ENCODE assay signal across 30 cellular contexts in the genomic region with DNA sequence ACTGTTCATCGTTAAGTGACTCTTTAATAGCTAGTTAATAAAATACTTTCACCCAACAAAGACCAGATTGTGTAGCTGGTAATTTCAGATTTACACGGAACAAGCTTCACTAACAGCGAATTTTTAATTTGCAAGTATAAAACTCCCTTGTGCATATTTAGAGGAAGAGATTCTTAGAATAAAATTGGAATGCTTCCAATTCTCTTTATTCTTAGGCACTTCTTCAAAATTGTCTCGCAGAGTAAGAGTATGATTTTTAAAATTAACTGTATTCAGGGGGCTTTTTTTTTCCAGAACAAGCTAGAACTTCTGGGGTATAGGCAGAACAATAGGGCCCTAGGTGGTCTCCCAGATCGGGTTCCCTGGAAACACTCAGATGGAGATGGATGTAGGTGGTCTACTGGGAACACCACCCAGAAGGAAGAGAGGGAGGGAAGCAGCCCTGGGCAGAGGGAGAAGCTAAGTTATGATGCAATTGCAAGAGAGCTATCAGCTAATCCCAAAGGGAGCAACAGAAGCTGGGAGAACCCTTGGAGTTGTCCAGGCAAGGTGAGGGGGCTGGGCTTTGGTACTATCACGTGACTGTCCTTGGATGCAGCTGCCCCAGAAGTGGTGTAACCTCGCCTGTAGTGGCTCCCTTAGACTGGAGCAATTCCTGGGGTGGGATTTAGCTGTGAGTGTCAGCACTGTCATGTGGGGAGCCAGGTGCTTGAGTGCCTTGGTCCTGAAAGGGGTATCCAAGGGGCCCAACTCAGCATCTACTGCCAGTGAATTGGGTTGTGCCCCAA.
"Had no signal": no experiment of that assay in that cellular context is flagged by ENCODE, and none has a peak within 500 bp of the region (broad histone marks: within the 10 kb centered on the region; RNA-seq: fewer than 3 reads in every experiment).

No MANE protein-coding gene starts in this region.

- H3K36me3 Mint-ChIP-seq: activated naive CD4-positive, alpha-beta T cell treated with anti-CD3 and anti-CD28 coated beads, Interleukin-2, amount 10 ng/mL, durations not matched to agents 7 days and 5 days had no signal

- H3K4me3 Mint-ChIP-seq: activated CD4-positive, alpha-beta T cell treated with anti-CD3 and anti-CD28 coated beads, Interleukin-2, amount 10 ng/mL, durations not matched to agents 7 days and 5 days; activated CD8-positive, alpha-beta T cell treated with anti-CD3 and anti-CD28 coated beads, Interleukin-2, amount 10 ng/mL, durations not matched to agents 7 days and 5 days; activated naive CD4-positive, alpha-beta T cell treated with anti-CD3 and anti-CD28 coated beads, Interleukin-2, amount 10 ng/mL, durations not matched to agents 7 days and 5 days; activated naive CD8-positive, alpha-beta T cell; activated naive CD8-positive, alpha-beta T cell treated with anti-CD3 and anti-CD28 coated beads, Interleukin-2, amount 50 U/mL, for 24 hours; activated T-cell treated with anti-CD3 and anti-CD28 coated beads, Interleukin-2, amount 50 U/mL, for 24 hours; activated T-helper 1 cell treated with anti-CD3 and anti-CD28 coated beads, Interleukin-12 subunit alpha, Interleukin-12 subunit beta, Interleukin-2, Interleukin-4 antibody, amounts not matched to agents 30 ng/mL and 10 ng/mL and 1 ng/mL, durations not matched to agents 14 hours and 24 hours and 36 hours had no signal

- ATAC-seq: activated CD8-positive, alpha-beta T cell treated with anti-CD3 and anti-CD28 coated beads, Interleukin-2, amount 10 ng/mL, durations not matched to agents 7 days and 5 days; activated naive CD8-positive, alpha-beta T cell treated with anti-CD3 and anti-CD28 coated beads, Interleukin-2, amount 50 U/mL, for 24 hours; Panc1 had no signal

- H3K36me3 ChIP-seq: brain microvascular endothelial cell, MG63, SJCRH30, WERI-Rb-1 had no signal

- H3K9me3 ChIP-seq: MG63, SJCRH30 had no signal

- DNase-seq: activated CD4-positive, alpha-beta T cell treated with anti-CD3 and anti-CD28 coated beads, Interleukin-2, amount 10 ng/mL, durations not matched to agents 7 days and 5 days; activated CD4-positive, alpha-beta T cell treated with anti-CD3 and anti-CD28 coated beads, Interleukin-2, amount 50 U/mL, for 48 hours; activated CD8-positive, alpha-beta T cell treated with anti-CD3 and anti-CD28 coated beads, Interleukin-2, amount 10 ng/mL, durations not matched to agents 7 days and 5 days; activated gamma-delta T cell treated with Interleukin-2 at 50 U/mL for 16 hours; activated naive CD4-positive, alpha-beta T cell treated with anti-CD3 and anti-CD28 coated beads, Interleukin-2, amount 10 ng/mL, durations not matched to agents 7 days and 5 days; activated naive CD8-positive, alpha-beta T cell treated with anti-CD3 and anti-CD28 coated beads, Interleukin-2, amount 50 U/mL, for 24 hours; activated T-cell treated with anti-CD3 and anti-CD28 coated beads, Interleukin-2, amount 50 U/mL, for 24 hours; anterior cingulate cortex; brain microvascular endothelial cell; central memory CD4-positive, alpha-beta T cell; Kasumi-1; KBM-7; MG63; NCI-H1048; NCI-H1105 treated with DMSO at 0.1 percent for 48 hours; NCI-H146; NCI-H187; NCI-H2029 treated with DMSO at 0.1 percent for 48 hours; NCI-H2107; NCI-H226; NCI-H446 treated with DMSO at 0.1 percent for 48 hours; NCI-H524; SHP77; T1000; WERI-Rb-1 had no signal

- H3K27ac Mint-ChIP-seq: activated CD4-positive, alpha-beta T cell treated with anti-CD3 and anti-CD28 coated beads, Interleukin-2, amount 10 ng/mL, durations not matched to agents 7 days and 5 days; activated CD8-positive, alpha-beta T cell treated with anti-CD3 and anti-CD28 coated beads, Interleukin-2, amount 10 ng/mL, durations not matched to agents 7 days and 5 days; activated naive CD4-positive, alpha-beta T cell treated with anti-CD3 and anti-CD28 coated beads, Interleukin-2, amount 10 ng/mL, durations not matched to agents 7 days and 5 days; activated naive CD8-positive, alpha-beta T cell; activated naive CD8-positive, alpha-beta T cell treated with anti-CD3 and anti-CD28 coated beads, Interleukin-2, amount 50 U/mL, for 24 hours; activated T-cell treated with anti-CD3 and anti-CD28 coated beads, Interleukin-2, amount 50 U/mL, for 24 hours; activated T-helper 1 cell treated with anti-CD3 and anti-CD28 coated beads, Interleukin-12 subunit alpha, Interleukin-12 subunit beta, Interleukin-2, Interleukin-4 antibody, amounts not matched to agents 30 ng/mL and 10 ng/mL and 1 ng/mL, durations not matched to agents 14 hours and 24 hours and 36 hours had no signal

- H3K27ac ChIP-seq: brain microvascular endothelial cell, SJCRH30, SK-N-MC, WERI-Rb-1 had no signal

- H3K27me3 ChIP-seq: brain microvascular endothelial cell had no signal

- H3K4me3 ChIP-seq: MG63, SJCRH30, SK-N-MC had no signal

- H3K4me1 ChIP-seq: SJCRH30 had no signal

- H3K4me1 Mint-ChIP-seq: activated CD4-positive, alpha-beta T cell treated with anti-CD3 and anti-CD28 coated beads, Interleukin-2, amount 10 ng/mL, durations not matched to agents 7 days and 5 days; activated naive CD4-positive, alpha-beta T cell treated with anti-CD3 and anti-CD28 coated beads, Interleukin-2, amount 10 ng/mL, durations not matched to agents 7 days and 5 days; activated naive CD8-positive, alpha-beta T cell treated with anti-CD3 and anti-CD28 coated beads, Interleukin-2, amount 50 U/mL, for 24 hours had no signal

- H3K9me3 Mint-ChIP-seq: activated CD4-positive, alpha-beta T cell treated with anti-CD3 and anti-CD28 coated beads, Interleukin-2, amount 10 ng/mL, durations not matched to agents 7 days and 5 days; activated naive CD4-positive, alpha-beta T cell treated with anti-CD3 and anti-CD28 coated beads, Interleukin-2, amount 10 ng/mL, durations not matched to agents 7 days and 5 days had no signal
